ENCODE assay signal across 1 cellular context in the genomic region with DNA sequence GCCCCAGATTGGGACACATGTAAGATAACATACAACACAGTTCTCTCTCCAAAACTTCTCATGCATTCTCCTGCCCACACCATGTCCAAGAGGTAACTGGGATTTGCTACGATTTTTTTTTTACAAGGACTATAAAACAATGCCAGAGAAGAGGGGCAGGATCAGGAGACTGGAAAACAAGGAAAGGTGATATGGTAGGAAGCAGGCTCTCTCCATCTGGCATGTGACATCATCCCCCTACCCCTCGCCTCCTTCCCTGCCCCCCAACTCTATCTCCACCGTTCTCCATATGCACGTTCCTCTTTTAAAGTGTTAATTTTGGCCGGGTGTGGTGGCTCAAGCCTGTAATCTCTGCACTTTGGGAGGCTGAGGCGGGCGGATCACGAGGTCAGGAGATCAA.
TF ChIP-seq lines count a peak whose summit lies in the region.

No MANE protein-coding gene starts in this region.

TF ChIP-seq in H1, 55 proteins besides CTCF, POLR2A, EP300 and RAD21:
- TF ChIP-seq TAF7 (optimal IDR thresholded peaks at IDR 0.05; ENCODE audit: borderline replicate concordance, low read depth, low read length): no peak
- TF ChIP-seq EZH2 (IDR thresholded peaks at IDR 0.05; ENCODE audit: low read depth, low read length, severe bottlenecking): no peak
- TF ChIP-seq, protein P1, sequence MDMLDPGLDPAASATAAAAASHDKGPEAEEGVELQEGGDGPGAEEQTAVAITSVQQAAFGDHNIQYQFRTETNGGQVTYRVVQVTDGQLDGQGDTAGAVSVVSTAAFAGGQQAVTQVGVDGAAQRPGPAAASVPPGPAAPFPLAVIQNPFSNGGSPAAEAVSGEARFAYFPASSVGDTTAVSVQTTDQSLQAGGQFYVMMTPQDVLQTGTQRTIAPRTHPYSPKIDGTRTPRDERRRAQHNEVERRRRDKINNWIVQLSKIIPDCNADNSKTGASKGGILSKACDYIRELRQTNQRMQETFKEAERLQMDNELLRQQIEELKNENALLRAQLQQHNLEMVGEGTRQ (IDR thresholded peaks at IDR 0.05; ENCODE audit: low read length): no peak
- TF ChIP-seq JUND (IDR thresholded peaks at IDR 0.05; ENCODE audit: low read length): no peak
- no peak for TF ChIP-seq CTBP2 (IDR thresholded peaks at IDR 0.05; ENCODE audit: borderline replicate concordance, insufficient read depth, insufficient read length, low read length)
- TF ChIP-seq, protein P2, sequence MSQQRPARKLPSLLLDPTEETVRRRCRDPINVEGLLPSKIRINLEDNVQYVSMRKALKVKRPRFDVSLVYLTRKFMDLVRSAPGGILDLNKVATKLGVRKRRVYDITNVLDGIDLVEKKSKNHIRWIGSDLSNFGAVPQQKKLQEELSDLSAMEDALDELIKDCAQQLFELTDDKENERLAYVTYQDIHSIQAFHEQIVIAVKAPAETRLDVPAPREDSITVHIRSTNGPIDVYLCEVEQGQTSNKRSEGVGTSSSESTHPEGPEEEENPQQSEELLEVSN (IDR thresholded peaks at IDR 0.05): no peak
- TF ChIP-seq FOSL1 (IDR thresholded peaks at IDR 0.05; ENCODE audit: insufficient read depth, low read depth, low read length): no peak
- no peak for TF ChIP-seq YY1 (IDR thresholded peaks at IDR 0.05; ENCODE audit: low read depth, low read length)
- no peak for TF ChIP-seq KDM5A (IDR thresholded peaks at IDR 0.05; ENCODE audit: low read length)
- no peak for TF ChIP-seq ASH2L (IDR thresholded peaks at IDR 0.05; ENCODE audit: low read length)
- no peak for TF ChIP-seq RNF2 (IDR thresholded peaks at IDR 0.05; ENCODE audit: borderline replicate concordance, low read depth, low read length, missing control alignments, poor library complexity, severe bottlenecking)
- no peak for TF ChIP-seq SIX5 (IDR thresholded peaks at IDR 0.05; ENCODE audit: low read depth, low read length)
- no peak for TF ChIP-seq BCL11A (IDR thresholded peaks at IDR 0.05; ENCODE audit: low read depth in 2 of 2, low read length in 2 of 2)
- TF ChIP-seq BRCA1 (IDR thresholded peaks at IDR 0.05; ENCODE audit: low read depth, low read length): no peak
- TF ChIP-seq, protein P3, sequence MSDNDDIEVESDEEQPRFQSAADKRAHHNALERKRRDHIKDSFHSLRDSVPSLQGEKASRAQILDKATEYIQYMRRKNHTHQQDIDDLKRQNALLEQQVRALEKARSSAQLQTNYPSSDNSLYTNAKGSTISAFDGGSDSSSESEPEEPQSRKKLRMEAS (IDR thresholded peaks at IDR 0.05): no peak
- TF ChIP-seq CEBPB (IDR thresholded peaks at IDR 0.05; ENCODE audit: low read depth, low read length): no peak
TF ChIP-seq in H1: peak in this region for 0.
